ENCODE assay signal across 23 cellular contexts in the genomic region with DNA sequence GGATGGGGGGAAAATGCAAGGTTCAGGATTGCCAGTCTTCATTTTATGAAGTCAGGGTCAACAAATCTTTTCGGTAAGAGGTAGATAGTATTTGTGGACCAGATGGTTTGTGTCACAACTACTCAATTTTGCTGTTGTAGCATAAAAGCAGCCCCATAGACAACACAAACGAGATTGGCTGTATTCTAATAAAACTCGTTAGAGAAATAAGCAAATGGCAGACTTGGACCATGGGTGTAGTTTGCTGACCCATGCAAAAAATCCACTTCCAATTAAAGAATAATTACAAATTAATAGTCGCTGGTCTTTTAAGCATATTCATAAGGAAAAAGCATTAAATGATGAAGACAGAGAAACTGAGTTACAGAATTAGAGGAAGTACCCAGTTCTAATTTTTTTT.
"Had no signal": no experiment of that assay in that cellular context is flagged by ENCODE, and none has a peak within 500 bp of the region (broad histone marks: within the 10 kb centered on the region; RNA-seq: fewer than 3 reads in every experiment).

No MANE protein-coding gene starts in this region.

- H3K27ac ChIP-seq: coronary artery, dorsolateral prefrontal cortex, esophagus muscularis mucosa, foreskin keratinocyte, gastroesophageal sphincter, heart left ventricle, hepatocyte, left lung, lower lobe of right lung had no signal

- H3K36me3 ChIP-seq: esophagus muscularis mucosa, heart left ventricle, left lung, lower lobe of right lung had no signal

- FAIRE-seq: colon, endothelial cell of umbilical vein, frontal cortex had no signal

- H3K4me3 ChIP-seq: coronary artery, dorsolateral prefrontal cortex, esophagus muscularis mucosa, gastroesophageal sphincter, heart left ventricle, hepatocyte, left lung, lower lobe of right lung had no signal

- DNase-seq: dermis blood vessel endothelial cell; dorsolateral prefrontal cortex; effector CD4-positive, alpha-beta T cell; effector memory CD4-positive, alpha-beta T cell; foreskin keratinocyte; heart left ventricle; hypothalamus; immature natural killer cell; islet precursor cell; left cardiac atrium; left lung; left ventricle myocardium superior; lower lobe of right lung; mesendoderm; midbrain; naive thymus-derived CD4-positive, alpha-beta T cell had no signal

- H3K79me2 ChIP-seq: hepatocyte had no signal

- H3K9me3 ChIP-seq: esophagus muscularis mucosa, lower lobe of right lung had no signal

- H2AFZ ChIP-seq: hepatocyte had no signal

- H3K4me2 ChIP-seq: hepatocyte had no signal

- H3K4me1 ChIP-seq: esophagus muscularis mucosa, foreskin keratinocyte, gastroesophageal sphincter, left lung, lower lobe of right lung had no signal

- H3K27me3 ChIP-seq: dorsolateral prefrontal cortex, esophagus muscularis mucosa, foreskin keratinocyte, gastroesophageal sphincter, heart left ventricle, hepatocyte, left lung had no signal

- ATAC-seq: foreskin keratinocyte; gastroesophageal sphincter; heart left ventricle; left cardiac atrium; left lung; left ventricle myocardium superior; lower lobe of right lung; naive thymus-derived CD4-positive, alpha-beta T cell had no signal
